1 cellular context compared by ENCODE assay signal in the genomic region with DNA sequence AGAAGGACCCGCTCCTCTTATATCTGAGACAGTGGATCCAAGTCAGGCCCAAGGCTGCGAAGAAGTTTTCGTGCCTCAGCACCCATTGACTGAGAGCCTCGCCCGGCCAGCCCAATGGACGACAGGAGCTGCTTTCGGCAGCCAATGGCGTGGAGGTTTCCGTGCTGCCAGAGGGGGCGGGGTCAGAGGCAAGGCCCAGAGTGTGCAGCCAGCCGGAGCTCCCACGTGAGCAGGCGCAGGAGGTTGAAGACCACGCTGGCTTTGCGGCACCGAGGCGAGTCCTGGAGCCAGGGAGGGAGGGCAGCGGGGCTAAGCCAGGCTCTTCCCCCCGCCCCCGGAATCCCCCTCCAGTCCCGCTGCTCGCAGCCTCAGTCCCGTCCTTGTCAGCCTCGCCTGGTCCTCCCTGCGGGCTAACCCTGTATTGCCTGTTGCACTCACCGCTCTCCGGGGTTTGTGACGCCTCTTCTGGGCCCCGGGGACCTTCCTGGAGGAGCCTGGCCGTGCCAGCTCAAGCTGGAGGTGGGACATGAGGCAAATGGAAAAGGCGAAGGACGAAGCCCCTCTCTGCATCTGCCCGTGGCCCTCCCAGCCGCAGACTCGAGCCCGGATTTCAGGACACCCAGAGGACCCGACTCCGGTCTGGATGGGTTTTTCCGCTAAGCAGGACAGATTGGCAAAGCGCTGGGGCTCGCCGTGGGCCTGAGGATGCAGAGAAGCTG.
TF ChIP-seq lines count a peak whose summit lies in the region.

No MANE protein-coding gene starts in this region.

TF ChIP-seq in HepG2, 621 proteins besides CTCF, POLR2A, EP300 and RAD21:
- TF ChIP-seq KLF6 (CRISPR knock-in tag; IDR thresholded peaks at IDR 0.05) (no peak), SMARCE1 (IDR thresholded peaks at IDR 0.05; ENCODE audit: borderline replicate concordance) (no peak), TAF15 (IDR thresholded peaks at IDR 0.05; ENCODE audit: low read depth, low read length, poor library complexity, severe bottlenecking) (no peak), SPEN (CRISPR knock-in tag; IDR thresholded peaks at IDR 0.05; ENCODE audit: low read depth) (no peak), RAD51 (IDR thresholded peaks at IDR 0.05; ENCODE audit: borderline replicate concordance) (no peak), ZSCAN30 (CRISPR knock-in tag; IDR thresholded peaks at IDR 0.05) (no peak), KLF9 (CRISPR knock-in tag; IDR thresholded peaks at IDR 0.05; ENCODE audit: low read depth) (no peak), IKZF4 (CRISPR knock-in tag; IDR thresholded peaks at IDR 0.05; ENCODE audit: borderline replicate concordance, low read depth, not compliant biosample characterization) (no peak), ZNF101 (CRISPR knock-in tag; IDR thresholded peaks at IDR 0.05; ENCODE audit: borderline replicate concordance, low read depth) (no peak), RFX3 (CRISPR knock-in tag; IDR thresholded peaks at IDR 0.05) (no peak), FOXA1 (IDR thresholded peaks at IDR 0.05) (no peak), FOXA1 (CRISPR knock-in tag; IDR thresholded peaks at IDR 0.05) (no peak), ZNF879 (CRISPR knock-in tag; IDR thresholded peaks at IDR 0.05) (no peak), ZNF430 (CRISPR knock-in tag; IDR thresholded peaks at IDR 0.05) (no peak)
- TF ChIP-seq, protein P1, sequence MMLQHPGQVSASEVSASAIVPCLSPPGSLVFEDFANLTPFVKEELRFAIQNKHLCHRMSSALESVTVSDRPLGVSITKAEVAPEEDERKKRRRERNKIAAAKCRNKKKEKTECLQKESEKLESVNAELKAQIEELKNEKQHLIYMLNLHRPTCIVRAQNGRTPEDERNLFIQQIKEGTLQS (CRISPR knock-in tag; IDR thresholded peaks at IDR 0.05): no peak
- TF ChIP-seq, protein P2, sequence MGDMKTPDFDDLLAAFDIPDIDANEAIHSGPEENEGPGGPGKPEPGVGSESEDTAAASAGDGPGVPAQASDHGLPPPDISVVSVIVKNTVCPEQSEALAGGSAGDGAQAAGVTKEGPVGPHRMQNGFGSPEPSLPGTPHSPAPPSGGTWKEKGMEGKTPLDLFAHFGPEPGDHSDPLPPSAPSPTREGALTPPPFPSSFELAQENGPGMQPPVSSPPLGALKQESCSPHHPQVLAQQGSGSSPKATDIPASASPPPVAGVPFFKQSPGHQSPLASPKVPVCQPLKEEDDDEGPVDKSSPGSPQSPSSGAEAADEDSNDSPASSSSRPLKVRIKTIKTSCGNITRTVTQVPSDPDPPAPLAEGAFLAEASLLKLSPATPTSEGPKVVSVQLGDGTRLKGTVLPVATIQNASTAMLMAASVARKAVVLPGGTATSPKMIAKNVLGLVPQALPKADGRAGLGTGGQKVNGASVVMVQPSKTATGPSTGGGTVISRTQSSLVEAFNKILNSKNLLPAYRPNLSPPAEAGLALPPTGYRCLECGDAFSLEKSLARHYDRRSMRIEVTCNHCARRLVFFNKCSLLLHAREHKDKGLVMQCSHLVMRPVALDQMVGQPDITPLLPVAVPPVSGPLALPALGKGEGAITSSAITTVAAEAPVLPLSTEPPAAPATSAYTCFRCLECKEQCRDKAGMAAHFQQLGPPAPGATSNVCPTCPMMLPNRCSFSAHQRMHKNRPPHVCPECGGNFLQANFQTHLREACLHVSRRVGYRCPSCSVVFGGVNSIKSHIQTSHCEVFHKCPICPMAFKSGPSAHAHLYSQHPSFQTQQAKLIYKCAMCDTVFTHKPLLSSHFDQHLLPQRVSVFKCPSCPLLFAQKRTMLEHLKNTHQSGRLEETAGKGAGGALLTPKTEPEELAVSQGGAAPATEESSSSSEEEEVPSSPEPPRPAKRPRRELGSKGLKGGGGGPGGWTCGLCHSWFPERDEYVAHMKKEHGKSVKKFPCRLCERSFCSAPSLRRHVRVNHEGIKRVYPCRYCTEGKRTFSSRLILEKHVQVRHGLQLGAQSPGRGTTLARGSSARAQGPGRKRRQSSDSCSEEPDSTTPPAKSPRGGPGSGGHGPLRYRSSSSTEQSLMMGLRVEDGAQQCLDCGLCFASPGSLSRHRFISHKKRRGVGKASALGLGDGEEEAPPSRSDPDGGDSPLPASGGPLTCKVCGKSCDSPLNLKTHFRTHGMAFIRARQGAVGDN (CRISPR knock-in tag; IDR thresholded peaks at IDR 0.05): no peak
